ENCODE assay signal across 23 cellular contexts in the genomic region with DNA sequence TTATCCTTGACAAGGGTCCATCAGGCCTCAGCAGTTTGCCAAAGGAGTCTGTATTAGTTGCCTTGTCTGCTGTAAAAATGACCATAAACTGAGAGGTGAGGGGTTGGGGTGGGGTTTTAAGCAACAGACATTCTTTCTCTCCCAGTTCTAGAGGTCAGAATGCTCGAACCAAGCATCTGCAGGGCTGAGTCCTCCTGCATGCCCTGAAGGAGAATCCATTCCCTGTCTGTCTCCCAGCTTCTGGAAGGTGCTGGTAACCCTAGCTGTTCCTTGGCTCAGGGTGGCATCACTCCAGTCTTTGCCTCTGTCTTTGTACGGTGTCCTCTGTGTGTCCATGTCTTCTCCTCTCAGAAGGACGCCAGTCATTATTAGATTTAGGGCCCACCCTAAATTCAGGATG.
"Had no signal": no experiment of that assay in that cellular context is flagged by ENCODE, and none has a peak within 500 bp of the region (broad histone marks: within the 10 kb centered on the region; RNA-seq: fewer than 3 reads in every experiment).

No MANE protein-coding gene starts in this region.

- H3K27ac ChIP-seq: HL-60, KMS-11, SJSA1, SK-N-MC had no signal

- H3K9me3 Mint-ChIP-seq: IgD-negative memory B cell had no signal

- ATAC-seq: K562 had no signal

- H3K27ac Mint-ChIP-seq: IgD-negative memory B cell had no signal

- DNase-seq: Kasumi-1, MM.1S, NCI-H1092 treated with DMSO at 0.1 percent for 48 hours, NCI-H1436, NCI-H187, NCI-H2029, NCI-H2081 treated with DMSO at 0.1 percent for 48 hours, NCI-H2171, NCI-H226, NCI-H446, NCI-H510A, NCI-H524 treated with DMSO at 0.1 percent for 48 hours, NCI-H69, NCI-H774, Right ventricle myocardium superior, RPMI8226, SIG-M5 had no signal
